ENCODE assay signal across 22 cellular contexts in genomic region chr19:50839712-50840655, GRCh38. TPM values are rescaled to one million over a fixed set of nuclear protein-coding genes. Genes with fewer than 3 reads are reported as not detected.
DNase-seq lines count a peak whose midpoint lies in the region; ATAC-seq, FAIRE-seq and TF ChIP-seq lines count a peak whose summit lies in the region.
"Had no signal": no experiment of that assay in that cellular context is flagged by ENCODE, and none has a peak within 500 bp of the region (broad histone marks: within the 10 kb centered on the region; RNA-seq: fewer than 3 reads in every experiment).

No MANE protein-coding gene starts in this region.

- H3K4ac ChIP-seq in H9 (ENCODE audit: low read depth, low read length) = no peak overlapping the region

- H3K36me3 ChIP-seq in HepG2 (replicated peaks in 1 of 2; ENCODE audit: control insufficient read depth in 1 of 2, insufficient read depth in 2 of 2, low read length in 2 of 2) = no peaks in the 10 kb centered on the region
- no peaks in the 10 kb centered on the region for H3K36me3 ChIP-seq in right lobe of liver
- no peaks in the 10 kb centered on the region for H3K36me3 ChIP-seq in prostate gland
- H3K36me3 ChIP-seq: BE2C had no signal

- H3K9me3 ChIP-seq in HepG2 (ENCODE audit: low read length) (no peaks in the 10 kb centered on the region), right lobe of liver (no peaks in the 10 kb centered on the region), prostate gland (no peaks in the 10 kb centered on the region), H9 (ENCODE audit: control insufficient read depth, low read depth, low read length) (no peaks in the 10 kb centered on the region)
- H3K9me3 ChIP-seq: BE2C had no signal

- no peak overlapping the region for H3K18ac ChIP-seq in H9 (ENCODE audit: insufficient read length, low read depth, low read length)

- no peaks in the 10 kb centered on the region for H3K36me3 Mint-ChIP-seq in WTC11
- H3K36me3 Mint-ChIP-seq in H9 (ENCODE audit: insufficient read depth in 1 of 3, low read depth in 3 of 3) = no peaks in the 10 kb centered on the region

- no peak for TF ChIP-seq POLR2A in HepG2 (IDR thresholded peaks at IDR 0.05; ENCODE audit: insufficient read depth in 1 of 2, low read depth in 2 of 2, low read length in 2 of 2)
- no peak for TF ChIP-seq POLR2A in right lobe of liver (IDR thresholded peaks at IDR 0.05)
- no peak for TF ChIP-seq POLR2A in prostate gland (IDR thresholded peaks at IDR 0.05)
- TF ChIP-seq POLR2A in GM12891 (IDR thresholded peaks at IDR 0.05; ENCODE audit: low read depth, low read length) = no peak

- H4K20me1 ChIP-seq in HepG2 (ENCODE audit: insufficient read depth, low read length) = no peaks in the 10 kb centered on the region
- H4K20me1 ChIP-seq in H9 (ENCODE audit: control insufficient read depth, insufficient read depth, insufficient read length) = no peaks in the 10 kb centered on the region

- H3K14ac ChIP-seq in H9 (ENCODE audit: insufficient read depth, low read length) = no peak overlapping the region

- TF ChIP-seq CTCF in HepG2 (CRISPR knock-in tag; IDR thresholded peaks at IDR 0.05) (no peak), right lobe of liver (IDR thresholded peaks at IDR 0.05) (no peak), WTC11 (IDR thresholded peaks at IDR 0.05) (no peak), prostate gland (IDR thresholded peaks at IDR 0.05) (no peak), H9 (conservative IDR thresholded peaks at IDR 0.05) (no peak)

- H3K23me2 ChIP-seq in H9 (ENCODE audit: insufficient read length, low read depth, low read length, poor library complexity, severe bottlenecking) = peaks cover 4% of the 10 kb centered on the region

- H3K27ac ChIP-seq in HepG2 (ENCODE audit: extremely low read length, insufficient read depth, low read length) = no peak overlapping the region
- no peak overlapping the region for H3K27ac ChIP-seq in right lobe of liver
- H3K27ac ChIP-seq in prostate gland = peak overlapping the region; percentile 92
- no peak overlapping the region for H3K27ac ChIP-seq in H9 (ENCODE audit: insufficient read length, low read depth, low read length)

- H3K4me3 ChIP-seq in HepG2 (replicated peaks in 1 of 3; ENCODE audit: insufficient read depth in 1 of 3, low read depth in 2 of 3, low read length in 3 of 3) (no peak overlapping the region), right lobe of liver (no peak overlapping the region), prostate gland (no peak overlapping the region)

- peaks cover 28% of the 10 kb centered on the region for H3K4me1 Mint-ChIP-seq in WTC11
- H3K4me1 Mint-ChIP-seq in H9 = peaks cover 27 to 39% of the 10 kb centered on the region in 2 experiments

- H3K79me2 ChIP-seq in HepG2 (ENCODE audit: insufficient read depth, low read length) (no peaks in the 10 kb centered on the region), H9 (ENCODE audit: insufficient read depth, low read length) (no peaks in the 10 kb centered on the region)

- H3K9me3 Mint-ChIP-seq in WTC11 = peaks cover 7% of the 10 kb centered on the region; the same call in 1 of the 2 replicates
- peaks cover 0 to 8% of the 10 kb centered on the region in 2 experiments; a peak in 4 of 5 replicates for H3K9me3 Mint-ChIP-seq in H9
- H3K9me3 Mint-ChIP-seq: HFFc6 had no signal

- no peak overlapping the region for H2BK20ac ChIP-seq in H9 (ENCODE audit: low read depth, low read length, poor library complexity, severe bottlenecking)

- no peak for FAIRE-seq in HepG2 (lab: Jason Lieb, UNC)
- no peak for FAIRE-seq in GM12891 (lab: Jason Lieb, UNC)
- FAIRE-seq: HTR-8/SVneo had no signal

- H3K56ac ChIP-seq in H9 (ENCODE audit: insufficient read length, low read depth, low read length) = no peak overlapping the region

- no peaks in the 10 kb centered on the region for H3K79me1 ChIP-seq in H9 (ENCODE audit: insufficient read depth, low read depth, low read length, poor library complexity, severe bottlenecking)

- CTCF ChIA-PET in HepG2 (lab: Yijun Ruan, JAX; ENCODE audit: low intra/inter-chr PET ratio, low total read pairs) = no interaction called here
- CTCF ChIA-PET in WTC11 (lab: Charles Lee) = interaction anchor here (0.6 to 2.9 kb wide), 5 partner anchors 20 to 255 kb away, joined by 3 to 16 read pairs (median 3); no protein-coding TSS in a partner anchor

- no peak overlapping the region for H2AK5ac ChIP-seq in H9 (ENCODE audit: insufficient read length, low read length)

- H2BK5ac ChIP-seq in H9 (ENCODE audit: insufficient read length, low read length) = no peak overlapping the region

- no peak overlapping the region for H2BK15ac ChIP-seq in H9 (ENCODE audit: low read depth, low read length)

- no peak overlapping the region for H3K27ac Mint-ChIP-seq in WTC11
- H3K27ac Mint-ChIP-seq in H9 = no peak overlapping the region
- H3K27ac Mint-ChIP-seq: CD4-positive, alpha-beta T cell; HFFc6; IgD-negative memory B cell had no signal

- H3K23ac ChIP-seq in H9 (ENCODE audit: insufficient read length, low read depth, low read length) = no peak overlapping the region

- in situ Hi-C loops in HepG2 (cut with HindIII; ENCODE audit: extremely low pct_ligation_motif_present, low pct_unique_long_range_greater_than_20kb) = no loop called here

- no peak overlapping the region for H2BK12ac ChIP-seq in H9 (ENCODE audit: insufficient read length, low read depth, low read length)

- TF ChIP-seq RAD21 in HepG2 (CRISPR knock-in tag; IDR thresholded peaks at IDR 0.05) = no peak

- DNase-seq in HepG2 (ENCODE audit: low spot score) (no peak), right lobe of liver (no peak), WTC11 (ENCODE audit: low spot score) (no peak), prostate gland (ENCODE audit: low spot score) (no peak), GM12891 (ENCODE audit: insufficient read length, low spot score) (no peak), H9 (no peak)
- DNase-seq: BE2C; C1 segment of cervical spinal cord; CD4-positive, alpha-beta T cell; DMS153; DMS79; GDM1; HCEC 1CT; HFFc6; KG1 had no signal

- H4K8ac ChIP-seq in H9 (replicated peaks; ENCODE audit: insufficient read length, low read depth, low read length) = no peak overlapping the region

- ATAC-seq in HepG2 (no peak), right lobe of liver (no peak), WTC11 (no peak), GM19035 (IDR thresholded peaks at IDR 0.05; ENCODE audit: unreplicated experiment) (no peak)

- no peak overlapping the region for H4K5ac ChIP-seq in H9 (ENCODE audit: insufficient read length, low read depth, low read length)

- no peak overlapping the region for H3K4me2 ChIP-seq in HepG2 (ENCODE audit: low read depth, low read length)
- no peak overlapping the region for H3K4me2 ChIP-seq in H9 (ENCODE audit: insufficient read depth, insufficient read length, low read length)

- no peak overlapping the region for H4K91ac ChIP-seq in H9 (ENCODE audit: insufficient read length, low read depth, low read length)

- no peak overlapping the region for H2BK120ac ChIP-seq in H9 (ENCODE audit: low read depth, low read length, poor library complexity, severe bottlenecking)

- H3K4me1 ChIP-seq in HepG2 (ENCODE audit: insufficient read depth, low read length) (peaks cover 15% of the 10 kb centered on the region), right lobe of liver (peaks cover 0 to 3% (median 0%) of the 10 kb centered on the region in 4 donors), prostate gland (replicated peaks) (peaks cover 8% of the 10 kb centered on the region), H9 (ENCODE audit: insufficient read depth, low read length) (no peaks in the 10 kb centered on the region)
- H3K4me1 ChIP-seq: BE2C had no signal

- 48% methylated on average over 10 of the region's 10 CpGs for WGBS in HepG2 (ENCODE audit: low lambda C conversion rate)
- 61% methylated on average over 6 of the region's 10 CpGs for WGBS in right lobe of liver (ENCODE audit: insufficient coverage, low coverage, low lambda C conversion rate, missing lambda C conversion rate)
- WGBS in prostate gland = 74% methylated on average over 10 of the region's 10 CpGs
- WGBS in H9 (ENCODE audit: extremely low coverage, insufficient read length, low lambda C conversion rate) = no CpG with 5 or more reads among the region's 10 CpGs

- H3K27me3 Mint-ChIP-seq in WTC11 (ENCODE audit: low read depth) (peaks cover 78% of the 10 kb centered on the region), H9 (ENCODE audit: low read depth) (peaks cover 84% of the 10 kb centered on the region)

- H2AFZ ChIP-seq in HepG2 (ENCODE audit: low read length) (no peak overlapping the region), H9 (ENCODE audit: low read length) (no peak overlapping the region)

- POLR2A ChIA-PET in HepG2 (lab: Yijun Ruan, JAX) (no interaction called here), WTC11 (lab: Charles Lee) (interaction anchor here (0.6 kb wide), 1 partner anchor 14 kb away, joined by 6 read pairs; no protein-coding TSS in a partner anchor)

- TF ChIP-seq EP300 in HepG2 (IDR thresholded peaks at IDR 0.05; ENCODE audit: low read depth in 2 of 2, low read length in 2 of 2) = no peak
- no peak for TF ChIP-seq EP300 in HepG2 (CRISPR knock-in tag; IDR thresholded peaks at IDR 0.05; ENCODE audit: borderline replicate concordance)

- H3K4me3 Mint-ChIP-seq in WTC11 = no peak overlapping the region
- no peak overlapping the region for H3K4me3 Mint-ChIP-seq in H9
- H3K4me3 Mint-ChIP-seq: CD4-positive, alpha-beta T cell; HFFc6 had no signal

- H3T11ph ChIP-seq in H9 (ENCODE audit: low read length) = no peak overlapping the region

- H3K9ac ChIP-seq in HepG2 (ENCODE audit: insufficient read depth, low read depth, low read length) = no peak overlapping the region
- H3K9ac ChIP-seq in H9 (ENCODE audit: extremely low read depth, insufficient read length, low read length) = no peak overlapping the region

- intact Hi-C loops in HepG2 (cut with micrococcal nuclease; ENCODE audit: unreplicated experiment) = no loop called here
- intact Hi-C loops in right lobe of liver (cut with DNase I) = no loop called here
- intact Hi-C loops in prostate gland (cut with DNase I) = no loop called here

- no TSS peak for BruUV-seq in HepG2 (replicated peaks; lab: Mats Ljungman, UMichigan)

- H3K27me3 ChIP-seq in HepG2 (ENCODE audit: control insufficient read depth in 1 of 2, insufficient read depth in 2 of 2, low read length in 2 of 2) = peaks cover 0 to 16% of the 10 kb centered on the region in 2 experiments; a peak in 2 of 5 replicates
- no peaks in the 10 kb centered on the region for H3K27me3 ChIP-seq in right lobe of liver
- H3K27me3 ChIP-seq in prostate gland (replicated peaks; ENCODE audit: insufficient read depth) = no peaks in the 10 kb centered on the region
- H3K27me3 ChIP-seq in H9 (ENCODE audit: insufficient read depth, low read length) = peaks cover 2% of the 10 kb centered on the region; the same call in 1 of the 2 replicates
- H3K27me3 ChIP-seq: BE2C had no signal

RNA-seq across cellular contexts. Expression of gene KLK15, which starts 6.6 kb away (rescaled TPM):
- total RNA-seq in HepG2 (2016; rRNA removed; fragmentation: Illumina TruSeq; extraction: Trizol) (not detected in 2 replicates), right lobe of liver (not detected), WTC11 (2021) (not detected in 3 replicates), prostate gland (1 to 10 TPM; 4.0 to 8.5 TPM), H9 (2021) (not detected in 2 replicates)
- total RNA-seq in HepG2 (2016; cell fraction: cytosol; rRNA removed; fragmentation: Illumina TruSeq; extraction: Trizol; ENCODE audit: low read depth) = not detected in 2 replicates
- not detected in 2 replicates for total RNA-seq in HepG2 (2016; cell fraction: insoluble cytoplasmic fraction; rRNA removed; fragmentation: Illumina TruSeq; extraction: Trizol)
- not detected in 2 replicates for total RNA-seq in HepG2 (2016; cell fraction: membrane; rRNA removed; fragmentation: Illumina TruSeq; extraction: Trizol)
- total RNA-seq in HepG2 (2016; cell fraction: nucleus; rRNA removed; fragmentation: Illumina TruSeq; extraction: Trizol) = not detected in 2 replicates
- polyA plus RNA-seq in HepG2 (2011; rRNA removed) = not detected in 2 replicates
- polyA plus RNA-seq in HepG2 (2011; cell fraction: cytosol; rRNA removed) = not detected in 2 replicates
- polyA plus RNA-seq in HepG2 (2011; cell fraction: nucleus; rRNA removed) = not detected in 2 replicates
- not detected in 2 replicates for polyA plus RNA-seq in HepG2 (2012)
- not detected in 2 replicates for polyA plus RNA-seq in HepG2 (2016; cell fraction: cytosol; fragmentation: Illumina TruSeq; extraction: Trizol; ENCODE audit: low read depth)
- not detected in 2 replicates for polyA plus RNA-seq in HepG2 (2016; cell fraction: insoluble cytoplasmic fraction; fragmentation: Illumina TruSeq; extraction: Trizol; ENCODE audit: low read depth)
- polyA plus RNA-seq in HepG2 (2016; cell fraction: membrane; fragmentation: Illumina TruSeq; extraction: Trizol; ENCODE audit: low read depth) = not detected in 2 replicates
- polyA plus RNA-seq in HepG2 (2016; cell fraction: nucleus; fragmentation: Illumina TruSeq; extraction: Trizol; ENCODE audit: insufficient read depth, low read depth) = not detected in 2 replicates
- polyA minus RNA-seq in HepG2 (2011; rRNA and poly(A)+ RNA removed; ENCODE audit: low replicate concordance) = not detected in 2 replicates
- not detected in 2 replicates for polyA minus RNA-seq in HepG2 (2011; cell fraction: cytosol; rRNA and poly(A)+ RNA removed)
- polyA minus RNA-seq in HepG2 (2011; cell fraction: nucleus; rRNA and poly(A)+ RNA removed) = not detected in 2 replicates
- polyA plus RNA-seq in GM12891 (2012; ENCODE audit: low read depth, missing spikeins) = not detected
- total RNA-seq: A172; Caco-2; CD4-positive, alpha-beta T cell; Daoy; H4; HFFc6 had no signal
- polyA plus RNA-seq: IgD-negative memory B cell had no signal

RNA-seq across cellular contexts. Expression of gene KLK3, which starts 14.7 kb away (rescaled TPM):
- not detected in 2 replicates for total RNA-seq in HepG2 (2016; rRNA removed; fragmentation: Illumina TruSeq; extraction: Trizol)
- not detected in 2 replicates for total RNA-seq in HepG2 (2016; cell fraction: cytosol; rRNA removed; fragmentation: Illumina TruSeq; extraction: Trizol; ENCODE audit: low read depth)
- total RNA-seq in HepG2 (2016; cell fraction: insoluble cytoplasmic fraction; rRNA removed; fragmentation: Illumina TruSeq; extraction: Trizol) = not detected in 2 replicates
- not detected in 2 replicates for total RNA-seq in HepG2 (2016; cell fraction: membrane; rRNA removed; fragmentation: Illumina TruSeq; extraction: Trizol)
- not detected in 2 replicates for total RNA-seq in HepG2 (2016; cell fraction: nucleus; rRNA removed; fragmentation: Illumina TruSeq; extraction: Trizol)
- not detected in 2 replicates for polyA plus RNA-seq in HepG2 (2011; rRNA removed)
- polyA plus RNA-seq in HepG2 (2011; cell fraction: cytosol; rRNA removed) = not detected in 2 replicates
- polyA plus RNA-seq in HepG2 (2011; cell fraction: nucleus; rRNA removed) = not detected in 2 replicates
- polyA plus RNA-seq in HepG2 (2012) = not detected in 2 replicates
- not detected in 2 replicates for polyA plus RNA-seq in HepG2 (2016; cell fraction: cytosol; fragmentation: Illumina TruSeq; extraction: Trizol; ENCODE audit: low read depth)
- not detected in 2 replicates for polyA plus RNA-seq in HepG2 (2016; cell fraction: insoluble cytoplasmic fraction; fragmentation: Illumina TruSeq; extraction: Trizol; ENCODE audit: low read depth)
- polyA plus RNA-seq in HepG2 (2016; cell fraction: membrane; fragmentation: Illumina TruSeq; extraction: Trizol; ENCODE audit: low read depth) = not detected in 2 replicates
- polyA plus RNA-seq in HepG2 (2016; cell fraction: nucleus; fragmentation: Illumina TruSeq; extraction: Trizol; ENCODE audit: insufficient read depth, low read depth) = not detected in 2 replicates
- polyA minus RNA-seq in HepG2 (2011; rRNA and poly(A)+ RNA removed; ENCODE audit: low replicate concordance) = not detected in 2 replicates
- not detected in 2 replicates for polyA minus RNA-seq in HepG2 (2011; cell fraction: cytosol; rRNA and poly(A)+ RNA removed)
- polyA minus RNA-seq in HepG2 (2011; cell fraction: nucleus; rRNA and poly(A)+ RNA removed) = not detected in 2 replicates
- total RNA-seq in right lobe of liver = not detected
- 0.13 to 0.25 TPM (median 0.16 TPM) in 3 replicates for total RNA-seq in WTC11 (2021)
- total RNA-seq in prostate gland = over 10,000 TPM in 1 of 2 donors, 1,000 to 10,000 TPM in 1; 7,620 to 35,247 TPM
- polyA plus RNA-seq in GM12891 (2012; ENCODE audit: low read depth, missing spikeins) = not detected
- total RNA-seq in H9 (2021) = not detected in 2 replicates
- total RNA-seq: A172; Caco-2; CD4-positive, alpha-beta T cell; Daoy; H4; HFFc6 had no signal
- polyA plus RNA-seq: IgD-negative memory B cell had no signal

RNA-seq across cellular contexts. Expression of gene KLK1, which starts 16.4 kb away (rescaled TPM):
- total RNA-seq in HepG2 (2016; rRNA removed; fragmentation: Illumina TruSeq; extraction: Trizol) (not detected in 2 replicates), right lobe of liver (not detected), WTC11 (2021) (3.9 to 6.0 TPM (median 5.4 TPM) in 3 replicates), prostate gland (10 to 100 TPM in 1 of 2 donors, 1 to 10 TPM in 1; 8.3 to 45.2 TPM), H9 (2021) (2.1 and 2.3 TPM in 2 replicates)
- not detected in 2 replicates for total RNA-seq in HepG2 (2016; cell fraction: cytosol; rRNA removed; fragmentation: Illumina TruSeq; extraction: Trizol; ENCODE audit: low read depth)
- total RNA-seq in HepG2 (2016; cell fraction: insoluble cytoplasmic fraction; rRNA removed; fragmentation: Illumina TruSeq; extraction: Trizol) = not detected in 2 replicates
- not detected in 2 replicates for total RNA-seq in HepG2 (2016; cell fraction: membrane; rRNA removed; fragmentation: Illumina TruSeq; extraction: Trizol)
- not detected in 2 replicates for total RNA-seq in HepG2 (2016; cell fraction: nucleus; rRNA removed; fragmentation: Illumina TruSeq; extraction: Trizol)
- not detected in 2 replicates for polyA plus RNA-seq in HepG2 (2011; rRNA removed)
- polyA plus RNA-seq in HepG2 (2011; cell fraction: cytosol; rRNA removed) = not detected in 2 replicates
- polyA plus RNA-seq in HepG2 (2011; cell fraction: nucleus; rRNA removed) = not detected in 2 replicates
- polyA plus RNA-seq in HepG2 (2012) = not detected in 2 replicates
- not detected in 2 replicates for polyA plus RNA-seq in HepG2 (2016; cell fraction: cytosol; fragmentation: Illumina TruSeq; extraction: Trizol; ENCODE audit: low read depth)
- not detected in 2 replicates for polyA plus RNA-seq in HepG2 (2016; cell fraction: insoluble cytoplasmic fraction; fragmentation: Illumina TruSeq; extraction: Trizol; ENCODE audit: low read depth)
- not detected in 2 replicates for polyA plus RNA-seq in HepG2 (2016; cell fraction: membrane; fragmentation: Illumina TruSeq; extraction: Trizol; ENCODE audit: low read depth)
- polyA plus RNA-seq in HepG2 (2016; cell fraction: nucleus; fragmentation: Illumina TruSeq; extraction: Trizol; ENCODE audit: insufficient read depth, low read depth) = not detected in 2 replicates
- polyA minus RNA-seq in HepG2 (2011; rRNA and poly(A)+ RNA removed; ENCODE audit: low replicate concordance) = 0.72 TPM in 1 of 2 replicates, not detected in the other
- polyA minus RNA-seq in HepG2 (2011; cell fraction: cytosol; rRNA and poly(A)+ RNA removed) = not detected in 2 replicates
- polyA minus RNA-seq in HepG2 (2011; cell fraction: nucleus; rRNA and poly(A)+ RNA removed) = not detected in 2 replicates
- polyA plus RNA-seq in GM12891 (2012; ENCODE audit: low read depth, missing spikeins) = 41.1 TPM
- total RNA-seq: A172; CD4-positive, alpha-beta T cell; Daoy; H4; HFFc6 had no signal

RNA-seq across cellular contexts. Expression of gene KLK2, which starts 33.3 kb away (rescaled TPM):
- total RNA-seq in HepG2 (2016; rRNA removed; fragmentation: Illumina TruSeq; extraction: Trizol) (not detected in 2 replicates), right lobe of liver (not detected), WTC11 (2021) (0.18 to 0.46 TPM in 2 of 3 replicates, not detected in the other), prostate gland (over 10,000 TPM in 1 of 2 donors, 1,000 to 10,000 TPM in 1; 3,344 to 10,024 TPM), H9 (2021) (not detected in 2 replicates)
- not detected in 2 replicates for total RNA-seq in HepG2 (2016; cell fraction: cytosol; rRNA removed; fragmentation: Illumina TruSeq; extraction: Trizol; ENCODE audit: low read depth)
- not detected in 2 replicates for total RNA-seq in HepG2 (2016; cell fraction: insoluble cytoplasmic fraction; rRNA removed; fragmentation: Illumina TruSeq; extraction: Trizol)
- not detected in 2 replicates for total RNA-seq in HepG2 (2016; cell fraction: membrane; rRNA removed; fragmentation: Illumina TruSeq; extraction: Trizol)
- total RNA-seq in HepG2 (2016; cell fraction: nucleus; rRNA removed; fragmentation: Illumina TruSeq; extraction: Trizol) = not detected in 2 replicates
- 0.11 TPM in 1 of 2 replicates, not detected in the other for polyA plus RNA-seq in HepG2 (2011; rRNA removed)
- polyA plus RNA-seq in HepG2 (2011; cell fraction: cytosol; rRNA removed) = not detected in 2 replicates
- 0.31 and 0.35 TPM in 2 replicates for polyA plus RNA-seq in HepG2 (2011; cell fraction: nucleus; rRNA removed)
- polyA plus RNA-seq in HepG2 (2012) = not detected in 2 replicates
- polyA plus RNA-seq in HepG2 (2016; cell fraction: cytosol; fragmentation: Illumina TruSeq; extraction: Trizol; ENCODE audit: low read depth) = not detected in 2 replicates
- polyA plus RNA-seq in HepG2 (2016; cell fraction: insoluble cytoplasmic fraction; fragmentation: Illumina TruSeq; extraction: Trizol; ENCODE audit: low read depth) = not detected in 2 replicates
- polyA plus RNA-seq in HepG2 (2016; cell fraction: membrane; fragmentation: Illumina TruSeq; extraction: Trizol; ENCODE audit: low read depth) = not detected in 2 replicates
- polyA plus RNA-seq in HepG2 (2016; cell fraction: nucleus; fragmentation: Illumina TruSeq; extraction: Trizol; ENCODE audit: insufficient read depth, low read depth) = not detected in 2 replicates
- polyA minus RNA-seq in HepG2 (2011; rRNA and poly(A)+ RNA removed; ENCODE audit: low replicate concordance) = not detected in 2 replicates
- not detected in 2 replicates for polyA minus RNA-seq in HepG2 (2011; cell fraction: cytosol; rRNA and poly(A)+ RNA removed)
- polyA minus RNA-seq in HepG2 (2011; cell fraction: nucleus; rRNA and poly(A)+ RNA removed) = 0.37 and 0.64 TPM in 2 replicates
- 8.7 TPM for polyA plus RNA-seq in GM12891 (2012; ENCODE audit: low read depth, missing spikeins)
- total RNA-seq: A172; Caco-2; CD4-positive, alpha-beta T cell; H4; HFFc6 had no signal
- polyA plus RNA-seq: IgD-negative memory B cell had no signal

RNA-seq across cellular contexts. Expression of gene ACP4, which starts 49.8 kb away (rescaled TPM):
- total RNA-seq in HepG2 (2016; rRNA removed; fragmentation: Illumina TruSeq; extraction: Trizol) (not detected in 2 replicates), right lobe of liver (under 1 TPM in 1 of 6 experiments, not detected in 5; 0.37 TPM), WTC11 (2021) (not detected in 3 replicates), prostate gland (not detected), H9 (2021) (not detected in 2 replicates)
- not detected in 2 replicates for total RNA-seq in HepG2 (2016; cell fraction: cytosol; rRNA removed; fragmentation: Illumina TruSeq; extraction: Trizol; ENCODE audit: low read depth)
- not detected in 2 replicates for total RNA-seq in HepG2 (2016; cell fraction: insoluble cytoplasmic fraction; rRNA removed; fragmentation: Illumina TruSeq; extraction: Trizol)
- not detected in 2 replicates for total RNA-seq in HepG2 (2016; cell fraction: membrane; rRNA removed; fragmentation: Illumina TruSeq; extraction: Trizol)
- total RNA-seq in HepG2 (2016; cell fraction: nucleus; rRNA removed; fragmentation: Illumina TruSeq; extraction: Trizol) = not detected in 2 replicates
- 0.08 TPM in 1 of 2 replicates, not detected in the other for polyA plus RNA-seq in HepG2 (2011; rRNA removed)
- not detected in 2 replicates for polyA plus RNA-seq in HepG2 (2011; cell fraction: cytosol; rRNA removed)
- polyA plus RNA-seq in HepG2 (2011; cell fraction: nucleus; rRNA removed) = 0.11 TPM in 1 of 2 replicates, not detected in the other
- not detected in 2 replicates for polyA plus RNA-seq in HepG2 (2012)
- polyA plus RNA-seq in HepG2 (2016; cell fraction: cytosol; fragmentation: Illumina TruSeq; extraction: Trizol; ENCODE audit: low read depth) = not detected in 2 replicates
- not detected in 2 replicates for polyA plus RNA-seq in HepG2 (2016; cell fraction: insoluble cytoplasmic fraction; fragmentation: Illumina TruSeq; extraction: Trizol; ENCODE audit: low read depth)
- not detected in 2 replicates for polyA plus RNA-seq in HepG2 (2016; cell fraction: membrane; fragmentation: Illumina TruSeq; extraction: Trizol; ENCODE audit: low read depth)
- not detected in 2 replicates for polyA plus RNA-seq in HepG2 (2016; cell fraction: nucleus; fragmentation: Illumina TruSeq; extraction: Trizol; ENCODE audit: insufficient read depth, low read depth)
- not detected in 2 replicates for polyA minus RNA-seq in HepG2 (2011; rRNA and poly(A)+ RNA removed; ENCODE audit: low replicate concordance)
- not detected in 2 replicates for polyA minus RNA-seq in HepG2 (2011; cell fraction: cytosol; rRNA and poly(A)+ RNA removed)
- not detected in 2 replicates for polyA minus RNA-seq in HepG2 (2011; cell fraction: nucleus; rRNA and poly(A)+ RNA removed)
- polyA plus RNA-seq in GM12891 (2012; ENCODE audit: low read depth, missing spikeins) = not detected
- total RNA-seq: A172; Caco-2; CD4-positive, alpha-beta T cell; Daoy; H4; HFFc6 had no signal
- polyA plus RNA-seq: IgD-negative memory B cell had no signal

Comparison
In these comparisons a context has a peak if more than half of its experiments do, and no peak if none do; other contexts are left out.
1. H3K27ac ChIP-seq: peak in prostate gland (2 of 2); none in HepG2 (single experiment), right lobe of liver (0 of 3) and H9 (single experiment).
2. RNA of gene KLK3, which starts 14.7 kb away (total RNA-seq): 7,620 to 35,247 TPM in prostate gland; 0.13 to 0.25 TPM in WTC11, not detected in HepG2, not detected in right lobe of liver and not detected in H9; every median in the first group is over 1,000 times any median in the second.
3. Of the 50 proteins assayed by ChIP-seq in both HepG2 and WTC11: peak only in HepG2: none; only in WTC11: none; in both: ZNF121; in neither: 49.